ENCODE assay signal across 1 cellular context in genomic region chr17:39739020-39739884, GRCh38.
TF ChIP-seq lines count a peak whose summit lies in the region.

No MANE protein-coding gene starts in this region.

TF ChIP-seq in HCT116, 20 proteins besides CTCF, POLR2A, EP300 and RAD21 (continued from another document):
- TF ChIP-seq REST (IDR thresholded peaks at IDR 0.05; ENCODE audit: low read depth) (no peak), EZH2phosphoT487 (IDR thresholded peaks at IDR 0.05; ENCODE audit: borderline replicate concordance) (no peak), ZNF274 (IDR thresholded peaks at IDR 0.05; ENCODE audit: low read depth, low read length) (no peak), ZFX (IDR thresholded peaks at IDR 0.05) (no peak), EZH2 (IDR thresholded peaks at IDR 0.05) (no peak), SP1 (IDR thresholded peaks at IDR 0.05; ENCODE audit: low read depth) (peak; percentile 72)
